Comparison of ENCODE assay signal across 2 cellular contexts in genomic region chrX:69173906-69174305, GRCh38.
TF ChIP-seq lines count a peak whose summit lies in the region.

No MANE protein-coding gene starts in this region.

TF ChIP-seq in GM23338, 12 proteins besides CTCF, POLR2A, EP300 and RAD21:
- TF ChIP-seq REST (IDR thresholded peaks at IDR 0.05; ENCODE audit: unreplicated experiment) (no peak), ZNF331 (CRISPR knock-in tag; IDR thresholded peaks at IDR 0.05; ENCODE audit: low read depth) (no peak), POLR2AphosphoS5 (IDR thresholded peaks at IDR 0.05; ENCODE audit: low read depth) (no peak), ZNF462 (CRISPR knock-in tag; IDR thresholded peaks at IDR 0.05) (no peak), ETS1 (IDR thresholded peaks at IDR 0.05) (no peak), NANOG (IDR thresholded peaks at IDR 0.05; ENCODE audit: borderline replicate concordance) (no peak), CREB1 (CRISPR knock-in tag; IDR thresholded peaks at IDR 0.05; ENCODE audit: low read depth) (no peak), ZNF114 (CRISPR knock-in tag; IDR thresholded peaks at IDR 0.05) (no peak), STAT1 (IDR thresholded peaks at IDR 0.05; ENCODE audit: unreplicated experiment) (no peak), JUNB (IDR thresholded peaks at IDR 0.05; ENCODE audit: unreplicated experiment) (no peak)

TF ChIP-seq in H1, 55 proteins besides CTCF, POLR2A, EP300 and RAD21:
- TF ChIP-seq MAX (IDR thresholded peaks at IDR 0.05), result peak; percentile 48; the same call in 1 of the 2 replicates
- no peak for TF ChIP-seq CREB1 (IDR thresholded peaks at IDR 0.05)
- no peak for TF ChIP-seq SP1 (IDR thresholded peaks at IDR 0.05; ENCODE audit: low read depth, low read length)
- TF ChIP-seq NRF1 (IDR thresholded peaks at IDR 0.05; ENCODE audit: low read depth, low read length), result no peak
- peak; percentile 60 for TF ChIP-seq E2F6 (IDR thresholded peaks at IDR 0.05)
- TF ChIP-seq TCF12 (IDR thresholded peaks at IDR 0.05; ENCODE audit: low read depth, low read length), result no peak
- no peak for TF ChIP-seq HDAC6 (IDR thresholded peaks at IDR 0.05; ENCODE audit: low read depth, low read length)
- TF ChIP-seq RXRA (IDR thresholded peaks at IDR 0.05; ENCODE audit: insufficient read depth, low read depth, low read length), result no peak
- TF ChIP-seq TEAD4 (IDR thresholded peaks at IDR 0.05; ENCODE audit: low read depth, low read length), result no peak
- TF ChIP-seq RBBP5 (IDR thresholded peaks at IDR 0.05; ENCODE audit: borderline replicate concordance, low read depth, low read length), result no peak
- no peak for TF ChIP-seq NANOG (IDR thresholded peaks at IDR 0.05; ENCODE audit: insufficient read depth, low read depth, low read length, poor library complexity, severe bottlenecking)
- TF ChIP-seq RNF2 (IDR thresholded peaks at IDR 0.05; ENCODE audit: borderline replicate concordance, low read depth, low read length, missing control alignments, poor library complexity, severe bottlenecking), result no peak
